ENCODE assay signal across 8 cellular contexts in the genomic region with DNA sequence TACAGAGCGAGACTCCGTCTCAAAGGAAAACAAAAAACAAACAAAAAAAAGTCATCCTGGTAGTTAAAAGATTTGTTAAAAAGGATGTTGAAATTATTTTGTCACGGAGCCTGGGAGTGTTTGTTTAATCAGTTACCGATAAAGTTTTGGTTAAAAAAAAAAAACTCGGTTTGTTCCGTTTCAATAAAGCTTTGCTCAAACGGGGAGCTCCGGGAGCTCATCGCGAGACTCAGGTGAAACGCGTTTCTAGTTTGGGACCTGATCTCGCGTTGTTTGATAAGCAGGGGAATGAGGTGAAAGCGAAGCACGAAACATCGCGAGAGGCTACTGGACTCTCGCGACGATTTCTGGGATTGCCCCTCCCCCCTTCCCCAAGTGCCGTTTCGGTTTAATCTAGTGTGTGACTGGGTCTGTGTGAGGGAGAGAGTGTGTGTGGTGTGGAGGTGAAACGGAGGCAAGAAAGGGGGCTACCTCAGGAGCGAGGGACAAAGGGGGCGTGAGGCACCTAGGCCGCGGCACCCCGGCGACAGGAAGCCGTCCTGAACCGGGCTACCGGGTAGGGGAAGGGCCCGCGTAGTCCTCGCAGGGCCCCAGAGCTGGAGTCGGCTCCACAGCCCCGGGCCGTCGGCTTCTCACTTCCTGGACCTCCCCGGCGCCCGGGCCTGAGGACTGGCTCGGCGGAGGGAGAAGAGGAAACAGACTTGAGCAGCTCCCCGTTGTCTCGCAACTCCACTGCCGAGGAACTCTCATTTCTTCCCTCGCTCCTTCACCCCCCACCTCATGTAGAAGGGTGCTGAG. TPM values are rescaled to one million over a fixed set of nuclear protein-coding genes. Genes with fewer than 3 reads are reported as not detected.
DNase-seq lines count a peak whose midpoint lies in the region; ATAC-seq and TF ChIP-seq lines count a peak whose summit lies in the region.

A gene (plus strand): TSS at position 374 of the 798 bp plus-strand sequence. CDS start 586 bp downstream, outside the sequence.

- H3K9me3 ChIP-seq in ovary (no peaks in the 10 kb centered on the region), thyroid gland (no peaks in the 10 kb centered on the region)

- WGBS in ovary, 3 donors = 1% methylated on average over 49 of the region's 49 CpGs
- 2 to 3% methylated on average over 33 to 48 of the region's 49 CpGs for WGBS in thyroid gland, 2 donors

- DNase-seq in GM10266 (ENCODE audit: extremely low spot score) (peak; percentile 95), NCI-H1417 (lab: John Stamatoyannopoulos, UW) (peak; percentile 98 to 100 (median 99)), SW 1271 (lab: John Stamatoyannopoulos, UW) (peak; percentile 98 to 99), Right ventricle myocardium inferior (ENCODE audit: missing footprints) (peak; percentile 93), ovary (peak; percentile 96 to 98 (median 96)), thyroid gland (peak; percentile 95 to 96)
- DNase-seq in activated naive CD8-positive, alpha-beta T cell treated with anti-CD3 and anti-CD28 coated beads, Interleukin-2, amount 50 U/mL, for 16 hours (ENCODE audit: low read depth, low spot score) = peak; percentile 91

- no peak for TF ChIP-seq EP300 in ovary (IDR thresholded peaks at IDR 0.05)

- H3K27me3 ChIP-seq in ovary (no peaks in the 10 kb centered on the region), thyroid gland (no peaks in the 10 kb centered on the region)

- H3K4me3 ChIP-seq in ovary = peak within 1 kb of the TSS; percentile 79
- peak within 1 kb of the TSS; percentile 88 to 89 (median 89) for H3K4me3 ChIP-seq in thyroid gland (replicated peaks in 1 of 3)

- H3K36me3 ChIP-seq in ovary (no peaks in the 10 kb centered on the region), thyroid gland (no peaks in the 10 kb centered on the region)

- intact Hi-C loops in Right ventricle myocardium inferior (cut with DNase I) (loop anchor here (5.0 kb wide), 1 partner anchor 59 kb away; a partner anchor contains a TSS), ovary (cut with DNase I) (no loop called here), thyroid gland (cut with DNase I) (no loop called here)

- no peak for TF ChIP-seq CTCF in GM10266 (IDR thresholded peaks at IDR 0.05; ENCODE audit: control insufficient read depth, insufficient read depth, low read depth, missing control alignments)
- TF ChIP-seq CTCF in ovary (IDR thresholded peaks at IDR 0.05) = no peak
- TF ChIP-seq CTCF in thyroid gland (IDR thresholded peaks at IDR 0.05) = peak in 1 of 6 experiments; percentile 27

- ATAC-seq in HG02678 (IDR thresholded peaks at IDR 0.05; ENCODE audit: unreplicated experiment) (peak; percentile 77), Right ventricle myocardium inferior (peak; percentile 94)

- peaks cover 3% of the 10 kb centered on the region for H3K4me1 ChIP-seq in ovary (ENCODE audit: insufficient read depth)
- peaks cover 14 to 19% of the 10 kb centered on the region in 2 donors for H3K4me1 ChIP-seq in thyroid gland

- H3K27ac ChIP-seq in ovary = peak within 1 kb of the TSS; percentile 84 to 88
- H3K27ac ChIP-seq in thyroid gland = peak within 1 kb of the TSS; percentile 93 to 95 (median 94)

- TF ChIP-seq POLR2A in ovary (IDR thresholded peaks at IDR 0.05) = peak; percentile 91
- TF ChIP-seq POLR2A in thyroid gland (IDR thresholded peaks at IDR 0.05) = peak in 1 of 2 donors; percentile 90

RNA-seq across cellular contexts. Expression of the gene that starts here (rescaled TPM):
- total RNA-seq in Right ventricle myocardium inferior (18.8 TPM), ovary (10 to 100 TPM; 29.1 to 65.9 (median 50.3) TPM), thyroid gland (10 to 100 TPM; 46.1 to 71.6 (median 50.6) TPM)
- polyA plus RNA-seq in ovary = 10 to 100 TPM; 17.8 to 31.8 TPM

Comparison
In these comparisons a context has a peak if more than half of its experiments do, and no peak if none do; other contexts are left out.
1. Peak in every context shown above with its lines: DNase-seq, ATAC-seq, H3K4me3 ChIP-seq and H3K27ac ChIP-seq.